ENCODE assay signal across 1 cellular context in the genomic region with DNA sequence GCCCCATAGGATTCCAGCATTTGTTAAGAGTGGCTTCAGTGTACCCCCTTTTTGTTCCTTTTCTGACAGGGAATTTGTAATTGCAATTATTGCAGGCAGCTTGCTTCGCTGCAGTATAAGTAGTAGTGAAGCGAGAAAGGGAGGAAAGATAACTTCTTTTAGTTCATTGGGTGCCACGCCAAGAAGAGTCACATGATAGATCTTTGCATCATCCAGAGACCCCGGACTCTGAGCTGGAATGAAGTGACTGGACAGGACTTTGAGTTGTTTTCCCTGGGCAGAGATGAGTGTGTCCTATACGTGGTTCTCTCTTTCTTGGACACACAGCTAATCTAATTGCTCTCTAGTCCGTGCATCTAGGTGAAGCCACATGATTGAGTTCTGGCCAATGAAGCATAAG.
A peak's percentile ranks its signal among the peaks of the same experiment; 100 is the strongest.
TF ChIP-seq lines count a peak whose summit lies in the region.

No MANE protein-coding gene starts in this region.

TF ChIP-seq in HepG2, 621 proteins besides CTCF, POLR2A, EP300 and RAD21 (continued from another document and continues in another):
- TF ChIP-seq, protein P1, sequence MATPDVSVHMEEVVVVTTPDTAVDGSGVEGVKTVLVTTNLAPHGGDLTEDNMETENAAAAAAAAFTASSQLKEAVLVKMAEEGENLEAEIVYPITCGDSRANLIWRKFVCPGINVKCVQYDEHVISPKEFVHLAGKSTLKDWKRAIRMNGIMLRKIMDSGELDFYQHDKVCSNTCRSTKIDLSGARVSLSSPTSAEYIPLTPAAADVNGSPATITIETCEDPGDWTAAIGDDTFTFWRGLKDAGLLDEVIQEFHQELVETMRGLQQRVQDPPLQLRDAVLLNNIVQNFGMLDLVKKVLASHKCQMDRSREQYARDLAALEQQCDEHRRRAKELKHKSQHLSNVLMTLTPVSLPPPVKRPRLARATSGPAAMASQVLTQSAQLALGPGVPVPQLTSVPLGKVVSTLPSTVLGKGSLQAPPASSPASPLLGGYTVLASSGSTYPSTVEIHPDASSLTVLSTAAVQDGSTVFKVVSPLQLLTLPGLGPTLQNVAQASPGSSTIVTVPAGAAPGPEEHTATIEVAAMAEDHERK (CRISPR knock-in tag; IDR thresholded peaks at IDR 0.05; ENCODE audit: low read depth) = no peak
- no peak for TF ChIP-seq MTF2 (CRISPR knock-in tag; IDR thresholded peaks at IDR 0.05; ENCODE audit: borderline replicate concordance)
- no peak for TF ChIP-seq ZNF543 (CRISPR knock-in tag; IDR thresholded peaks at IDR 0.05)
- TF ChIP-seq ZNF788 (CRISPR knock-in tag; IDR thresholded peaks at IDR 0.05; ENCODE audit: borderline replicate concordance) = no peak
- no peak for TF ChIP-seq MAFG (CRISPR knock-in tag; IDR thresholded peaks at IDR 0.05)
- TF ChIP-seq, protein P2, sequence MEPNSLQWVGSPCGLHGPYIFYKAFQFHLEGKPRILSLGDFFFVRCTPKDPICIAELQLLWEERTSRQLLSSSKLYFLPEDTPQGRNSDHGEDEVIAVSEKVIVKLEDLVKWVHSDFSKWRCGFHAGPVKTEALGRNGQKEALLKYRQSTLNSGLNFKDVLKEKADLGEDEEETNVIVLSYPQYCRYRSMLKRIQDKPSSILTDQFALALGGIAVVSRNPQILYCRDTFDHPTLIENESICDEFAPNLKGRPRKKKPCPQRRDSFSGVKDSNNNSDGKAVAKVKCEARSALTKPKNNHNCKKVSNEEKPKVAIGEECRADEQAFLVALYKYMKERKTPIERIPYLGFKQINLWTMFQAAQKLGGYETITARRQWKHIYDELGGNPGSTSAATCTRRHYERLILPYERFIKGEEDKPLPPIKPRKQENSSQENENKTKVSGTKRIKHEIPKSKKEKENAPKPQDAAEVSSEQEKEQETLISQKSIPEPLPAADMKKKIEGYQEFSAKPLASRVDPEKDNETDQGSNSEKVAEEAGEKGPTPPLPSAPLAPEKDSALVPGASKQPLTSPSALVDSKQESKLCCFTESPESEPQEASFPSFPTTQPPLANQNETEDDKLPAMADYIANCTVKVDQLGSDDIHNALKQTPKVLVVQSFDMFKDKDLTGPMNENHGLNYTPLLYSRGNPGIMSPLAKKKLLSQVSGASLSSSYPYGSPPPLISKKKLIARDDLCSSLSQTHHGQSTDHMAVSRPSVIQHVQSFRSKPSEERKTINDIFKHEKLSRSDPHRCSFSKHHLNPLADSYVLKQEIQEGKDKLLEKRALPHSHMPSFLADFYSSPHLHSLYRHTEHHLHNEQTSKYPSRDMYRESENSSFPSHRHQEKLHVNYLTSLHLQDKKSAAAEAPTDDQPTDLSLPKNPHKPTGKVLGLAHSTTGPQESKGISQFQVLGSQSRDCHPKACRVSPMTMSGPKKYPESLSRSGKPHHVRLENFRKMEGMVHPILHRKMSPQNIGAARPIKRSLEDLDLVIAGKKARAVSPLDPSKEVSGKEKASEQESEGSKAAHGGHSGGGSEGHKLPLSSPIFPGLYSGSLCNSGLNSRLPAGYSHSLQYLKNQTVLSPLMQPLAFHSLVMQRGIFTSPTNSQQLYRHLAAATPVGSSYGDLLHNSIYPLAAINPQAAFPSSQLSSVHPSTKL (CRISPR knock-in tag; IDR thresholded peaks at IDR 0.05) = peak; percentile 64
- TF ChIP-seq SAP130 (CRISPR knock-in tag; IDR thresholded peaks at IDR 0.05; ENCODE audit: low read depth) = peak; percentile 51
- no peak for TF ChIP-seq ZFAT (CRISPR knock-in tag; conservative IDR thresholded peaks at IDR 0.05)
- TF ChIP-seq ZNF225 (CRISPR knock-in tag; IDR thresholded peaks at IDR 0.05) = no peak
- no peak for TF ChIP-seq ZBTB38 (CRISPR knock-in tag; IDR thresholded peaks at IDR 0.05)
- no peak for TF ChIP-seq ZNF816 (CRISPR knock-in tag; IDR thresholded peaks at IDR 0.05; ENCODE audit: borderline replicate concordance)
- TF ChIP-seq, protein P3, sequence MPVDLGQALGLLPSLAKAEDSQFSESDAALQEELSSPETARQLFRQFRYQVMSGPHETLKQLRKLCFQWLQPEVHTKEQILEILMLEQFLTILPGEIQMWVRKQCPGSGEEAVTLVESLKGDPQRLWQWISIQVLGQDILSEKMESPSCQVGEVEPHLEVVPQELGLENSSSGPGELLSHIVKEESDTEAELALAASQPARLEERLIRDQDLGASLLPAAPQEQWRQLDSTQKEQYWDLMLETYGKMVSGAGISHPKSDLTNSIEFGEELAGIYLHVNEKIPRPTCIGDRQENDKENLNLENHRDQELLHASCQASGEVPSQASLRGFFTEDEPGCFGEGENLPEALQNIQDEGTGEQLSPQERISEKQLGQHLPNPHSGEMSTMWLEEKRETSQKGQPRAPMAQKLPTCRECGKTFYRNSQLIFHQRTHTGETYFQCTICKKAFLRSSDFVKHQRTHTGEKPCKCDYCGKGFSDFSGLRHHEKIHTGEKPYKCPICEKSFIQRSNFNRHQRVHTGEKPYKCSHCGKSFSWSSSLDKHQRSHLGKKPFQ (CRISPR knock-in tag; IDR thresholded peaks at IDR 0.05; ENCODE audit: insufficient replicate concordance) = no peak
- TF ChIP-seq, protein P4, sequence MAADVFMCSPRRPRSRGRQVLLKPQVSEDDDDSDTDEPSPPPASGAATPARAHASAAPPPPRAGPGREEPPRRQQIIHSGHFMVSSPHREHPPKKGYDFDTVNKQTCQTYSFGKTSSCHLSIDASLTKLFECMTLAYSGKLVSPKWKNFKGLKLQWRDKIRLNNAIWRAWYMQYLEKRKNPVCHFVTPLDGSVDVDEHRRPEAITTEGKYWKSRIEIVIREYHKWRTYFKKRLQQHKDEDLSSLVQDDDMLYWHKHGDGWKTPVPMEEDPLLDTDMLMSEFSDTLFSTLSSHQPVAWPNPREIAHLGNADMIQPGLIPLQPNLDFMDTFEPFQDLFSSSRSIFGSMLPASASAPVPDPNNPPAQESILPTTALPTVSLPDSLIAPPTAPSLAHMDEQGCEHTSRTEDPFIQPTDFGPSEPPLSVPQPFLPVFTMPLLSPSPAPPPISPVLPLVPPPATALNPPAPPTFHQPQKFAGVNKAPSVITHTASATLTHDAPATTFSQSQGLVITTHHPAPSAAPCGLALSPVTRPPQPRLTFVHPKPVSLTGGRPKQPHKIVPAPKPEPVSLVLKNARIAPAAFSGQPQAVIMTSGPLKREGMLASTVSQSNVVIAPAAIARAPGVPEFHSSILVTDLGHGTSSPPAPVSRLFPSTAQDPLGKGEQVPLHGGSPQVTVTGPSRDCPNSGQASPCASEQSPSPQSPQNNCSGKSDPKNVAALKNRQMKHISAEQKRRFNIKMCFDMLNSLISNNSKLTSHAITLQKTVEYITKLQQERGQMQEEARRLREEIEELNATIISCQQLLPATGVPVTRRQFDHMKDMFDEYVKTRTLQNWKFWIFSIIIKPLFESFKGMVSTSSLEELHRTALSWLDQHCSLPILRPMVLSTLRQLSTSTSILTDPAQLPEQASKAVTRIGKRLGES (CRISPR knock-in tag; IDR thresholded peaks at IDR 0.05; ENCODE audit: borderline replicate concordance) = no peak
- TF ChIP-seq ZNF652 (CRISPR knock-in tag; IDR thresholded peaks at IDR 0.05; ENCODE audit: borderline replicate concordance, low read depth) = no peak
- no peak for TF ChIP-seq ZNF256 (CRISPR knock-in tag; conservative IDR thresholded peaks at IDR 0.05)
- no peak for TF ChIP-seq JARID2 (CRISPR knock-in tag; IDR thresholded peaks at IDR 0.05; ENCODE audit: insufficient replicate concordance)
- TF ChIP-seq CEBPG (CRISPR knock-in tag; IDR thresholded peaks at IDR 0.05) = peak; percentile 85
- no peak for TF ChIP-seq XRCC5 (optimal IDR thresholded peaks at IDR 0.05; ENCODE audit: low read length)
- TF ChIP-seq TBX2 (CRISPR knock-in tag; IDR thresholded peaks at IDR 0.05; ENCODE audit: borderline replicate concordance) = no peak
- no peak for TF ChIP-seq MED8 (CRISPR knock-in tag; IDR thresholded peaks at IDR 0.05; ENCODE audit: insufficient replicate concordance)
- TF ChIP-seq, protein P5, sequence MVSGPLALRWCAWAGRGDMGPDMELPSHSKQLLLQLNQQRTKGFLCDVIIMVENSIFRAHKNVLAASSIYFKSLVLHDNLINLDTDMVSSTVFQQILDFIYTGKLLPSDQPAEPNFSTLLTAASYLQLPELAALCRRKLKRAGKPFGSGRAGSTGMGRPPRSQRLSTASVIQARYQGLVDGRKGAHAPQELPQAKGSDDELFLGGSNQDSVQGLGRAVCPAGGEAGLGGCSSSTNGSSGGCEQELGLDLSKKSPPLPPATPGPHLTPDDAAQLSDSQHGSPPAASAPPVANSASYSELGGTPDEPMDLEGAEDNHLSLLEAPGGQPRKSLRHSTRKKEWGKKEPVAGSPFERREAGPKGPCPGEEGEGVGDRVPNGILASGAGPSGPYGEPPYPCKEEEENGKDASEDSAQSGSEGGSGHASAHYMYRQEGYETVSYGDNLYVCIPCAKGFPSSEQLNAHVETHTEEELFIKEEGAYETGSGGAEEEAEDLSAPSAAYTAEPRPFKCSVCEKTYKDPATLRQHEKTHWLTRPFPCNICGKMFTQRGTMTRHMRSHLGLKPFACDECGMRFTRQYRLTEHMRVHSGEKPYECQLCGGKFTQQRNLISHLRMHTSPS (CRISPR knock-in tag; IDR thresholded peaks at IDR 0.05; ENCODE audit: low read depth) = no peak
- no peak for TF ChIP-seq MLLT10 (CRISPR knock-in tag; IDR thresholded peaks at IDR 0.05)
- no peak for TF ChIP-seq CHD2 (IDR thresholded peaks at IDR 0.05; ENCODE audit: low read depth, low read length)
- TF ChIP-seq, protein P6, sequence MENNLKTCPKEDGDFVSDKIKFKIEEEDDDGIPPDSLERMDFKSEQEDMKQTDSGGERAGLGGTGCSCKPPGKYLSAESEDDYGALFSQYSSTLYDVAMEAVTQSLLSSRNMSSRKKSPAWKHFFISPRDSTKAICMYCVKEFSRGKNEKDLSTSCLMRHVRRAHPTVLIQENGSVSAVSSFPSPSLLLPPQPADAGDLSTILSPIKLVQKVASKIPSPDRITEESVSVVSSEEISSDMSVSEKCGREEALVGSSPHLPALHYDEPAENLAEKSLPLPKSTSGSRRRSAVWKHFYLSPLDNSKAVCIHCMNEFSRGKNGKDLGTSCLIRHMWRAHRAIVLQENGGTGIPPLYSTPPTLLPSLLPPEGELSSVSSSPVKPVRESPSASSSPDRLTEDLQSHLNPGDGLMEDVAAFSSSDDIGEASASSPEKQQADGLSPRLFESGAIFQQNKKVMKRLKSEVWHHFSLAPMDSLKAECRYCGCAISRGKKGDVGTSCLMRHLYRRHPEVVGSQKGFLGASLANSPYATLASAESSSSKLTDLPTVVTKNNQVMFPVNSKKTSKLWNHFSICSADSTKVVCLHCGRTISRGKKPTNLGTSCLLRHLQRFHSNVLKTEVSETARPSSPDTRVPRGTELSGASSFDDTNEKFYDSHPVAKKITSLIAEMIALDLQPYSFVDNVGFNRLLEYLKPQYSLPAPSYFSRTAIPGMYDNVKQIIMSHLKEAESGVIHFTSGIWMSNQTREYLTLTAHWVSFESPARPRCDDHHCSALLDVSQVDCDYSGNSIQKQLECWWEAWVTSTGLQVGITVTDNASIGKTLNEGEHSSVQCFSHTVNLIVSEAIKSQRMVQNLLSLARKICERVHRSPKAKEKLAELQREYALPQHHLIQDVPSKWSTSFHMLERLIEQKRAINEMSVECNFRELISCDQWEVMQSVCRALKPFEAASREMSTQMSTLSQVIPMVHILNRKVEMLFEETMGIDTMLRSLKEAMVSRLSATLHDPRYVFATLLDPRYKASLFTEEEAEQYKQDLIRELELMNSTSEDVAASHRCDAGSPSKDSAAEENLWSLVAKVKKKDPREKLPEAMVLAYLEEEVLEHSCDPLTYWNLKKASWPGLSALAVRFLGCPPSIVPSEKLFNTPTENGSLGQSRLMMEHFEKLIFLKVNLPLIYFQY (CRISPR knock-in tag; IDR thresholded peaks at IDR 0.05; ENCODE audit: borderline replicate concordance) = no peak
- TF ChIP-seq ETV6 (CRISPR knock-in tag; conservative IDR thresholded peaks at IDR 0.05) = no peak
- TF ChIP-seq TEAD3 (CRISPR knock-in tag; optimal IDR thresholded peaks at IDR 0.05; ENCODE audit: borderline replicate concordance) = peak; percentile 85
- TF ChIP-seq CREM (IDR thresholded peaks at IDR 0.05) = no peak
- no peak for TF ChIP-seq CREM (CRISPR knock-in tag; IDR thresholded peaks at IDR 0.05)
- TF ChIP-seq ZNF317 (CRISPR knock-in tag; IDR thresholded peaks at IDR 0.05) = peak; percentile 55; the same call in 1 of the 2 replicates
- no peak for TF ChIP-seq ZNF17 (CRISPR knock-in tag; IDR thresholded peaks at IDR 0.05)
- TF ChIP-seq ASH2L (IDR thresholded peaks at IDR 0.05; ENCODE audit: insufficient read length, low read depth, low read length) = peak; percentile 57
- TF ChIP-seq HNRNPH1 (optimal IDR thresholded peaks at IDR 0.05; ENCODE audit: low read depth, low read length) = no peak
- TF ChIP-seq ZNF790 (CRISPR knock-in tag; IDR thresholded peaks at IDR 0.05; ENCODE audit: borderline replicate concordance) = no peak
- TF ChIP-seq POGK (CRISPR knock-in tag; conservative IDR thresholded peaks at IDR 0.05) = no peak
- TF ChIP-seq RXRA (CRISPR knock-in tag; IDR thresholded peaks at IDR 0.05) = no peak
- peak; percentile 78 for TF ChIP-seq FOXO1 (CRISPR knock-in tag; IDR thresholded peaks at IDR 0.05)
- no peak for TF ChIP-seq EZH2 (conservative IDR thresholded peaks at IDR 0.05; ENCODE audit: low read depth, low read length)
- no peak for TF ChIP-seq HOXA9 (CRISPR knock-in tag; IDR thresholded peaks at IDR 0.05; ENCODE audit: borderline replicate concordance)
- no peak for TF ChIP-seq SRSF4 (IDR thresholded peaks at IDR 0.05; ENCODE audit: low read depth, low read length, poor library complexity, severe bottlenecking)
- TF ChIP-seq, protein P7, sequence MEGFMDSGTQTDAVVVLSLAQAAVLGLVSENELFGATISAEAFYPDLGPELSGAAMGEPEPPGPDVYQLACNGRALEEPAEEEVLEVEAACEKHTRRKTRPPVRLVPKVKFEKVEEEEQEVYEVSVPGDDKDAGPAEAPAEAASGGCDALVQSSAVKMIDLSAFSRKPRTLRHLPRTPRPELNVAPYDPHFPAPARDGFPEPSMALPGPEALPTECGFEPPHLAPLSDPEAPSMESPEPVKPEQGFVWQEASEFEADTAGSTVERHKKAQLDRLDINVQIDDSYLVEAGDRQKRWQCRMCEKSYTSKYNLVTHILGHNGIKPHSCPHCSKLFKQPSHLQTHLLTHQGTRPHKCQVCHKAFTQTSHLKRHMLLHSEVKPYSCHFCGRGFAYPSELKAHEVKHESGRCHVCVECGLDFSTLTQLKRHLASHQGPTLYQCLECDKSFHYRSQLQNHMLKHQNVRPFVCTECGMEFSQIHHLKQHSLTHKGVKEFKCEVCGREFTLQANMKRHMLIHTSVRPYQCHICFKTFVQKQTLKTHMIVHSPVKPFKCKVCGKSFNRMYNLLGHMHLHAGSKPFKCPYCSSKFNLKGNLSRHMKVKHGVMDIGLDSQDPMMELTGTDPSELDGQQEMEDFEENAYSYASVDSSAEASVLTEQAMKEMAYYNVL (CRISPR knock-in tag; IDR thresholded peaks at IDR 0.05; ENCODE audit: borderline replicate concordance) = peak; percentile 73; the same call in 1 of the 2 replicates
- TF ChIP-seq WIZ (CRISPR knock-in tag; IDR thresholded peaks at IDR 0.05) = 0 out of 2 replicates have a peak, but pooled peaks have one; percentile 52
- TF ChIP-seq SRSF9 (IDR thresholded peaks at IDR 0.05; ENCODE audit: borderline replicate concordance, insufficient read depth, low read depth, low read length, poor library complexity, severe bottlenecking) = no peak
- TF ChIP-seq NFIB (CRISPR knock-in tag; IDR thresholded peaks at IDR 0.05; ENCODE audit: borderline replicate concordance) = no peak
